ENCODE assay signal across 31 cellular contexts in genomic region chr4:68817386-68817785, GRCh38. TPM values are rescaled to one million over a fixed set of nuclear protein-coding genes. Genes with fewer than 3 reads are reported as not detected.
"Had no signal": no experiment of that assay in that cellular context is flagged by ENCODE, and none has a peak within 500 bp of the region (broad histone marks: within the 10 kb centered on the region; RNA-seq: fewer than 3 reads in every experiment).

No MANE protein-coding gene starts in this region.

- H3K4me3 ChIP-seq: ascending aorta, breast epithelium, cardiac muscle cell, coronary artery, esophagus muscularis mucosa, gastrocnemius medialis, heart left ventricle had no signal

- H3K36me3 ChIP-seq: ascending aorta, breast epithelium, cardiac muscle cell, esophagus muscularis mucosa, gastrocnemius medialis, heart left ventricle had no signal

- H3K9me3 ChIP-seq: ascending aorta, breast epithelium, esophagus muscularis mucosa, gastrocnemius medialis, heart left ventricle had no signal

- H3K27ac ChIP-seq: ascending aorta, breast epithelium, cardiac muscle cell, coronary artery, esophagus muscularis mucosa, foreskin keratinocyte, gastrocnemius medialis, heart left ventricle had no signal

- H3K4me1 ChIP-seq: ascending aorta, breast epithelium, esophagus muscularis mucosa, foreskin keratinocyte, gastrocnemius medialis, heart left ventricle had no signal

- DNase-seq: activated CD4-positive, alpha-beta memory T cell treated with anti-CD3 and anti-CD28 coated beads, Interleukin-2, amount 10 ng/mL, durations not matched to agents 7 days and 5 days; activated CD4-positive, alpha-beta T cell treated with anti-CD3 and anti-CD28 coated beads for 4 hours; activated CD4-positive, alpha-beta T cell treated with anti-CD3 and anti-CD28 coated beads, Interleukin-2, amount 10 ng/mL, durations not matched to agents 7 days and 5 days; activated CD4-positive, alpha-beta T cell treated with anti-CD3 and anti-CD28 coated beads, Interleukin-2, amount 50 U/mL, for 4 hours; activated CD4-positive, CD25-positive, alpha-beta regulatory T cell; activated CD4-positive, CD25-positive, alpha-beta regulatory T cell treated with anti-CD3 and anti-CD28 coated beads, Interleukin-2, amount 50 U/mL, for 72 hours; activated CD8-positive, alpha-beta memory T cell treated with anti-CD3 and anti-CD28 coated beads, Interleukin-2, amount 50 U/mL, for 48 hours; activated gamma-delta T cell; activated naive CD4-positive, alpha-beta T cell; activated naive CD4-positive, alpha-beta T cell treated with anti-CD3 and anti-CD28 coated beads, Interleukin-2, amount 10 ng/mL, durations not matched to agents 7 days and 5 days; activated naive CD8-positive, alpha-beta T cell treated with anti-CD3 and anti-CD28 coated beads, Interleukin-2, amount 10 ng/mL, durations not matched to agents 7 days and 5 days; activated T-cell treated with anti-CD3 and anti-CD28 coated beads for 4 hours; activated T-cell treated with anti-CD3 and anti-CD28 coated beads, Interleukin-2, amount 50 U/mL, for 24 hours; activated T-cell treated with anti-CD3 and anti-CD28 coated beads, Interleukin-2, amount 50 U/mL, for 72 hours; central memory CD4-positive, alpha-beta T cell; cerebellar nuclear complex; effector CD4-positive, alpha-beta T cell; effector memory CD8-positive, alpha-beta T cell; erythroblast; foreskin keratinocyte; gastrocnemius medialis; glutamatergic neuron; heart left ventricle; T-helper 2 cell had no signal

- ATAC-seq: activated naive CD4-positive, alpha-beta T cell treated with anti-CD3 and anti-CD28 coated beads, Interleukin-2, amount 50 U/mL, for 72 hours; activated T-cell treated with anti-CD3 and anti-CD28 coated beads, Interleukin-2, amount 50 U/mL, for 72 hours; effector memory CD8-positive, alpha-beta T cell; foreskin keratinocyte; gastrocnemius medialis; heart left ventricle had no signal

- H3K27me3 ChIP-seq: ascending aorta, breast epithelium, cardiac muscle cell, esophagus muscularis mucosa, foreskin keratinocyte, gastrocnemius medialis, heart left ventricle had no signal

RNA-seq across cellular contexts. Expression of gene UGT2B10, which starts 1.6 kb away (rescaled TPM):
- total RNA-seq: activated CD4-positive, alpha-beta memory T cell treated with anti-CD3 and anti-CD28 coated beads, Interleukin-2, amount 10 ng/mL, durations not matched to agents 7 days and 5 days; activated CD4-positive, alpha-beta T cell treated with anti-CD3 and anti-CD28 coated beads, Interleukin-2, amount 10 ng/mL, durations not matched to agents 7 days and 5 days; activated naive CD4-positive, alpha-beta T cell treated with anti-CD3 and anti-CD28 coated beads, Interleukin-2, amount 50 U/mL, for 72 hours; activated naive CD8-positive, alpha-beta T cell treated with anti-CD3 and anti-CD28 coated beads, Interleukin-2, amount 10 ng/mL, durations not matched to agents 7 days and 5 days; activated T-cell treated with anti-CD3 and anti-CD28 coated beads, Interleukin-2, amount 50 U/mL, for 72 hours; ascending aorta; breast epithelium; cardiac muscle cell; esophagus muscularis mucosa; foreskin keratinocyte; heart left ventricle; T-helper 1 cell treated with Interleukin-12 subunit alpha and Interleukin-12 subunit beta and Interleukin-4 antibody, amounts not matched to agents 30 ng/mL and 1 ng/mL, for 36 hours had no signal
- polyA plus RNA-seq: cardiac muscle cell, foreskin keratinocyte, heart left ventricle had no signal
